Comparison of ENCODE assay signal across 10 cellular contexts in genomic region chr15:40776537-40777141, GRCh38. TPM values are rescaled to one million over a fixed set of nuclear protein-coding genes. Genes with fewer than 3 reads are reported as not detected.
DNase-seq lines count a peak whose midpoint lies in the region; ATAC-seq, FAIRE-seq and TF ChIP-seq lines count a peak whose summit lies in the region.
"Had no signal": no experiment of that assay in that cellular context is flagged by ENCODE, and none has a peak within 500 bp of the region (broad histone marks: within the 10 kb centered on the region; RNA-seq: fewer than 3 reads in every experiment).

No MANE protein-coding gene starts in this region.

- H2AFZ ChIP-seq in HepG2 (ENCODE audit: low read length), result no peak overlapping the region

- intact Hi-C loops in HepG2 (cut with micrococcal nuclease; ENCODE audit: unreplicated experiment), result no loop called here
- intact Hi-C loops in left colon (cut with DNase I, micrococcal nuclease), result no loop called here
- intact Hi-C loops in vagina (cut with DNase I), result no loop called here

- no peak for FAIRE-seq in HepG2 (lab: Jason Lieb, UNC)

- no peaks in the 10 kb centered on the region for H3K79me2 ChIP-seq in HepG2 (ENCODE audit: insufficient read depth, low read length)

- DNase-seq in HepG2 (ENCODE audit: low spot score) (no peak), left colon (no peak), vagina (ENCODE audit: extremely low spot score in 2 of 2) (no peak), glutamatergic neuron (no peak), NAMALWA (ENCODE audit: low spot score) (no peak), NCI-H2171 treated with DMSO at 0.1 percent for 48 hours (lab: John Stamatoyannopoulos, UW) (no peak)
- peak; percentile 51 for DNase-seq in activated gamma-delta T cell treated with anti-CD3 and anti-CD28 coated beads, Interleukin-2, amount 50 U/mL, for 16 hours (ENCODE audit: low read depth)
- DNase-seq: DMS79, Kasumi-1 had no signal

- H3K4me3 ChIP-seq in liver (ENCODE audit: low read depth in 1 of 3, low read length in 3 of 3) (peak overlapping the region in 2 of 3 donors; percentile 1 to 2), HepG2 (replicated peaks in 1 of 3; ENCODE audit: insufficient read depth in 1 of 3, low read depth in 2 of 3, low read length in 3 of 3) (no peak overlapping the region), vagina (no peak overlapping the region)

- H3K4me1 Mint-ChIP-seq in glutamatergic neuron (ENCODE audit: low read depth, unreplicated experiment), result peaks cover 6% of the 10 kb centered on the region

- TF ChIP-seq POLR2A in HepG2 (IDR thresholded peaks at IDR 0.05; ENCODE audit: insufficient read depth in 1 of 2, low read depth in 2 of 2, low read length in 2 of 2), result no peak
- no peak for TF ChIP-seq POLR2A in vagina (IDR thresholded peaks at IDR 0.05)

- no peaks in the 10 kb centered on the region for H3K9me3 Mint-ChIP-seq in glutamatergic neuron (ENCODE audit: unreplicated experiment)

- no TSS peak for BruUV-seq in HepG2 (replicated peaks; lab: Mats Ljungman, UMichigan)

- in situ Hi-C loops in HepG2 (cut with HindIII; ENCODE audit: extremely low pct_ligation_motif_present, low pct_unique_long_range_greater_than_20kb), result no loop called here

- H3K4me2 ChIP-seq in HepG2 (ENCODE audit: low read depth, low read length), result no peak overlapping the region

- H3K27me3 ChIP-seq in liver (ENCODE audit: control insufficient read depth in 4 of 4, insufficient read depth in 4 of 4, low read length in 3 of 4) (no peaks in the 10 kb centered on the region), HepG2 (ENCODE audit: control insufficient read depth in 1 of 2, insufficient read depth in 2 of 2, low read length in 2 of 2) (no peaks in the 10 kb centered on the region), vagina (no peaks in the 10 kb centered on the region)

- peaks cover 4 to 33% (median 22%) of the 10 kb centered on the region in 4 donors for H3K36me3 ChIP-seq in liver (ENCODE audit: control insufficient read depth in 4 of 4, insufficient read depth in 3 of 4, low read depth in 1 of 4, low read length in 3 of 4)
- H3K36me3 ChIP-seq in HepG2 (replicated peaks in 1 of 2; ENCODE audit: control insufficient read depth in 1 of 2, insufficient read depth in 2 of 2, low read length in 2 of 2), result peaks cover 32 to 67% of the 10 kb centered on the region in 2 experiments; a peak in 4 of 5 replicates
- peaks cover 0 to 63% of the 10 kb centered on the region in 2 donors for H3K36me3 ChIP-seq in vagina

- TF ChIP-seq EP300 in HepG2 (IDR thresholded peaks at IDR 0.05; ENCODE audit: low read depth in 2 of 2, low read length in 2 of 2), result no peak
- no peak for TF ChIP-seq EP300 in HepG2 (CRISPR knock-in tag; IDR thresholded peaks at IDR 0.05; ENCODE audit: borderline replicate concordance)

- TF ChIP-seq RAD21 in liver (IDR thresholded peaks at IDR 0.05) (peak; percentile 25 to 29), HepG2 (CRISPR knock-in tag; IDR thresholded peaks at IDR 0.05) (no peak)

- no peak overlapping the region for H3K27ac Mint-ChIP-seq in glutamatergic neuron (ENCODE audit: unreplicated experiment)

- ATAC-seq in HepG2 (no peak), left colon (peak; percentile 48)

- no peak overlapping the region for H3K4me3 Mint-ChIP-seq in glutamatergic neuron (ENCODE audit: unreplicated experiment)

- H3K4me1 ChIP-seq in liver (ENCODE audit: control insufficient read depth in 4 of 4, insufficient read depth in 4 of 4, low read length in 3 of 4) (peaks cover 2 to 28% (median 22%) of the 10 kb centered on the region in 4 donors), HepG2 (ENCODE audit: insufficient read depth, low read length) (no peaks in the 10 kb centered on the region), vagina (peaks cover 15% of the 10 kb centered on the region)

- CTCF ChIA-PET in HepG2 (lab: Yijun Ruan, JAX; ENCODE audit: low intra/inter-chr PET ratio, low total read pairs), result no interaction called here

- H3K27me3 Mint-ChIP-seq in glutamatergic neuron (ENCODE audit: unreplicated experiment), result peaks cover under 1% of the 10 kb centered on the region

- TF ChIP-seq CTCF in liver (IDR thresholded peaks at IDR 0.05; ENCODE audit: low read depth, low read length, missing input control) (no peak), HepG2 (CRISPR knock-in tag; IDR thresholded peaks at IDR 0.05) (no peak), vagina (IDR thresholded peaks at IDR 0.05) (no peak), glutamatergic neuron (IDR thresholded peaks at IDR 0.05; ENCODE audit: partially characterized antibody, unreplicated experiment) (no peak)

- 41% methylated on average over 11 of the region's 11 CpGs for WGBS in liver
- WGBS in HepG2 (ENCODE audit: low lambda C conversion rate), result 92% methylated on average over 11 of the region's 11 CpGs

- H3K36me3 Mint-ChIP-seq in glutamatergic neuron (ENCODE audit: unreplicated experiment), result no peaks in the 10 kb centered on the region

- peak overlapping the region; percentile 71 to 83 for H3K27ac ChIP-seq in liver (ENCODE audit: low read depth in 1 of 2, low read length in 2 of 2)
- H3K27ac ChIP-seq in HepG2 (ENCODE audit: extremely low read length, insufficient read depth, low read length), result no peak overlapping the region
- H3K27ac ChIP-seq in vagina, result peak overlapping the region; percentile 40

- H3K9me3 ChIP-seq in liver (ENCODE audit: control insufficient read depth in 4 of 4, low read length in 3 of 4), result no peaks in the 10 kb centered on the region
- H3K9me3 ChIP-seq in HepG2 (ENCODE audit: low read length), result no peaks in the 10 kb centered on the region
- no peaks in the 10 kb centered on the region for H3K9me3 ChIP-seq in vagina

- H3K9ac ChIP-seq in liver (ENCODE audit: low read depth in 1 of 2, low read length in 2 of 2) (no peak overlapping the region), HepG2 (ENCODE audit: insufficient read depth, low read depth, low read length) (no peak overlapping the region)

- POLR2A ChIA-PET in HepG2 (lab: Yijun Ruan, JAX), result no interaction called here

- no peaks in the 10 kb centered on the region for H4K20me1 ChIP-seq in HepG2 (ENCODE audit: insufficient read depth, low read length)

RNA-seq across cellular contexts. Expression of gene C15orf62, which starts 6.9 kb away (rescaled TPM):
- under 1 TPM; 0.19 to 0.92 TPM for total RNA-seq in liver
- under 1 TPM; 0.43 to 0.75 TPM for polyA plus RNA-seq in liver
- total RNA-seq in HepG2 (2016; rRNA removed; fragmentation: Illumina TruSeq; extraction: Trizol), result 0.34 and 0.51 TPM in 2 replicates
- not detected in 2 replicates for total RNA-seq in HepG2 (2016; cell fraction: cytosol; rRNA removed; fragmentation: Illumina TruSeq; extraction: Trizol; ENCODE audit: low read depth)
- total RNA-seq in HepG2 (2016; cell fraction: insoluble cytoplasmic fraction; rRNA removed; fragmentation: Illumina TruSeq; extraction: Trizol), result 0.24 and 0.67 TPM in 2 replicates
- 0.12 and 0.14 TPM in 2 replicates for total RNA-seq in HepG2 (2016; cell fraction: membrane; rRNA removed; fragmentation: Illumina TruSeq; extraction: Trizol)
- 0.97 and 1.1 TPM in 2 replicates for total RNA-seq in HepG2 (2016; cell fraction: nucleus; rRNA removed; fragmentation: Illumina TruSeq; extraction: Trizol)
- 1.0 and 1.1 TPM in 2 replicates for polyA plus RNA-seq in HepG2 (2011; rRNA removed)
- polyA plus RNA-seq in HepG2 (2011; cell fraction: cytosol; rRNA removed), result 0.38 and 0.59 TPM in 2 replicates
- 2.6 and 3.2 TPM in 2 replicates for polyA plus RNA-seq in HepG2 (2011; cell fraction: nucleus; rRNA removed)
- 1.3 and 1.5 TPM in 2 replicates for polyA plus RNA-seq in HepG2 (2012)
- polyA plus RNA-seq in HepG2 (2016; cell fraction: cytosol; fragmentation: Illumina TruSeq; extraction: Trizol; ENCODE audit: low read depth), result not detected in 2 replicates
- polyA plus RNA-seq in HepG2 (2016; cell fraction: insoluble cytoplasmic fraction; fragmentation: Illumina TruSeq; extraction: Trizol; ENCODE audit: low read depth), result 0.23 and 0.52 TPM in 2 replicates
- polyA plus RNA-seq in HepG2 (2016; cell fraction: membrane; fragmentation: Illumina TruSeq; extraction: Trizol; ENCODE audit: low read depth), result 0.17 and 0.19 TPM in 2 replicates
- 1.7 and 2.1 TPM in 2 replicates for polyA plus RNA-seq in HepG2 (2016; cell fraction: nucleus; fragmentation: Illumina TruSeq; extraction: Trizol; ENCODE audit: insufficient read depth, low read depth)
- 1.5 and 2.1 TPM in 2 replicates for polyA minus RNA-seq in HepG2 (2011; rRNA and poly(A)+ RNA removed; ENCODE audit: low replicate concordance)
- polyA minus RNA-seq in HepG2 (2011; cell fraction: cytosol; rRNA and poly(A)+ RNA removed), result 0.26 and 0.30 TPM in 2 replicates
- 2.8 and 3.6 TPM in 2 replicates for polyA minus RNA-seq in HepG2 (2011; cell fraction: nucleus; rRNA and poly(A)+ RNA removed)
- total RNA-seq in left colon, result under 1 TPM; 0.25 to 0.61 TPM
- total RNA-seq in vagina, result 2.9 TPM
- total RNA-seq in glutamatergic neuron (ENCODE audit: unreplicated experiment), result 0.17 TPM

RNA-seq across cellular contexts. Expression of gene GCHFR, which starts 12.8 kb away (rescaled TPM):
- total RNA-seq in liver (10 to 100 TPM; 50.5 to 58.7 TPM), HepG2 (2016; rRNA removed; fragmentation: Illumina TruSeq; extraction: Trizol) (92.4 and 93.1 TPM in 2 replicates), left colon (10 to 100 TPM; 21.2 to 35.1 TPM), vagina (69.7 TPM), glutamatergic neuron (ENCODE audit: unreplicated experiment) (5.0 TPM)
- polyA plus RNA-seq in liver (100 to 1,000 TPM; 178 to 229 TPM), HepG2 (2011; rRNA removed) (51.5 and 55.8 TPM in 2 replicates)
- total RNA-seq in HepG2 (2016; cell fraction: cytosol; rRNA removed; fragmentation: Illumina TruSeq; extraction: Trizol; ENCODE audit: low read depth), result 106 and 198 TPM in 2 replicates
- total RNA-seq in HepG2 (2016; cell fraction: insoluble cytoplasmic fraction; rRNA removed; fragmentation: Illumina TruSeq; extraction: Trizol), result 92.8 and 98.5 TPM in 2 replicates
- total RNA-seq in HepG2 (2016; cell fraction: membrane; rRNA removed; fragmentation: Illumina TruSeq; extraction: Trizol), result 116 and 181 TPM in 2 replicates
- total RNA-seq in HepG2 (2016; cell fraction: nucleus; rRNA removed; fragmentation: Illumina TruSeq; extraction: Trizol), result 33.3 and 38.5 TPM in 2 replicates
- polyA plus RNA-seq in HepG2 (2011; cell fraction: cytosol; rRNA removed), result 71.1 and 107 TPM in 2 replicates
- 36.7 and 39.2 TPM in 2 replicates for polyA plus RNA-seq in HepG2 (2011; cell fraction: nucleus; rRNA removed)
- 23.3 and 24.8 TPM in 2 replicates for polyA plus RNA-seq in HepG2 (2012)
- 113 and 197 TPM in 2 replicates for polyA plus RNA-seq in HepG2 (2016; cell fraction: cytosol; fragmentation: Illumina TruSeq; extraction: Trizol; ENCODE audit: low read depth)
- polyA plus RNA-seq in HepG2 (2016; cell fraction: insoluble cytoplasmic fraction; fragmentation: Illumina TruSeq; extraction: Trizol; ENCODE audit: low read depth), result 83.4 and 86.6 TPM in 2 replicates
- polyA plus RNA-seq in HepG2 (2016; cell fraction: membrane; fragmentation: Illumina TruSeq; extraction: Trizol; ENCODE audit: low read depth), result 98.6 and 148 TPM in 2 replicates
- polyA plus RNA-seq in HepG2 (2016; cell fraction: nucleus; fragmentation: Illumina TruSeq; extraction: Trizol; ENCODE audit: insufficient read depth, low read depth), result 46.0 and 55.2 TPM in 2 replicates
- 37.3 and 70.3 TPM in 2 replicates for polyA minus RNA-seq in HepG2 (2011; rRNA and poly(A)+ RNA removed; ENCODE audit: low replicate concordance)
- 16.0 and 18.6 TPM in 2 replicates for polyA minus RNA-seq in HepG2 (2011; cell fraction: cytosol; rRNA and poly(A)+ RNA removed)
- 13.9 and 15.3 TPM in 2 replicates for polyA minus RNA-seq in HepG2 (2011; cell fraction: nucleus; rRNA and poly(A)+ RNA removed)

RNA-seq across cellular contexts. Expression of gene RMDN3, which starts 21.6 kb away (rescaled TPM):
- total RNA-seq in liver, result 10 to 100 TPM; 27.5 to 32.5 TPM
- 10 to 100 TPM; 27.8 to 33.8 TPM for polyA plus RNA-seq in liver
- total RNA-seq in HepG2 (2016; rRNA removed; fragmentation: Illumina TruSeq; extraction: Trizol), result 10.5 and 19.5 TPM in 2 replicates
- total RNA-seq in HepG2 (2016; cell fraction: cytosol; rRNA removed; fragmentation: Illumina TruSeq; extraction: Trizol; ENCODE audit: low read depth), result 18.0 and 20.7 TPM in 2 replicates
- total RNA-seq in HepG2 (2016; cell fraction: insoluble cytoplasmic fraction; rRNA removed; fragmentation: Illumina TruSeq; extraction: Trizol), result 7.9 and 18.6 TPM in 2 replicates
- 10.4 and 11.1 TPM in 2 replicates for total RNA-seq in HepG2 (2016; cell fraction: membrane; rRNA removed; fragmentation: Illumina TruSeq; extraction: Trizol)
- 22.7 and 25.4 TPM in 2 replicates for total RNA-seq in HepG2 (2016; cell fraction: nucleus; rRNA removed; fragmentation: Illumina TruSeq; extraction: Trizol)
- 16.8 and 18.2 TPM in 2 replicates for polyA plus RNA-seq in HepG2 (2011; rRNA removed)
- 17.5 and 19.5 TPM in 2 replicates for polyA plus RNA-seq in HepG2 (2011; cell fraction: cytosol; rRNA removed)
- polyA plus RNA-seq in HepG2 (2011; cell fraction: nucleus; rRNA removed), result 16.1 and 22.7 TPM in 2 replicates
- 19.5 and 21.1 TPM in 2 replicates for polyA plus RNA-seq in HepG2 (2012)
- polyA plus RNA-seq in HepG2 (2016; cell fraction: cytosol; fragmentation: Illumina TruSeq; extraction: Trizol; ENCODE audit: low read depth), result 5.8 and 6.1 TPM in 2 replicates
- polyA plus RNA-seq in HepG2 (2016; cell fraction: insoluble cytoplasmic fraction; fragmentation: Illumina TruSeq; extraction: Trizol; ENCODE audit: low read depth), result 15.7 and 17.8 TPM in 2 replicates
- polyA plus RNA-seq in HepG2 (2016; cell fraction: membrane; fragmentation: Illumina TruSeq; extraction: Trizol; ENCODE audit: low read depth), result 11.2 and 11.3 TPM in 2 replicates
- polyA plus RNA-seq in HepG2 (2016; cell fraction: nucleus; fragmentation: Illumina TruSeq; extraction: Trizol; ENCODE audit: insufficient read depth, low read depth), result 60.2 and 62.0 TPM in 2 replicates
- 12.7 and 29.0 TPM in 2 replicates for polyA minus RNA-seq in HepG2 (2011; rRNA and poly(A)+ RNA removed; ENCODE audit: low replicate concordance)
- 12.9 and 13.8 TPM in 2 replicates for polyA minus RNA-seq in HepG2 (2011; cell fraction: cytosol; rRNA and poly(A)+ RNA removed)
- 10.2 and 11.7 TPM in 2 replicates for polyA minus RNA-seq in HepG2 (2011; cell fraction: nucleus; rRNA and poly(A)+ RNA removed)
- total RNA-seq in left colon, result 10 to 100 TPM; 32.4 to 40.2 TPM
- 19.6 TPM for total RNA-seq in vagina
- 37.1 TPM for total RNA-seq in glutamatergic neuron (ENCODE audit: unreplicated experiment)

RNA-seq across cellular contexts. Expression of gene ZFYVE19, which starts 30.2 kb away (rescaled TPM):
- total RNA-seq in liver (10 to 100 TPM; 10.4 to 41.2 TPM), HepG2 (2016; rRNA removed; fragmentation: Illumina TruSeq; extraction: Trizol) (19.2 and 23.3 TPM in 2 replicates), left colon (10 to 100 TPM; 25.3 to 26.8 TPM), vagina (34.4 TPM), glutamatergic neuron (ENCODE audit: unreplicated experiment) (11.8 TPM)
- polyA plus RNA-seq in liver (10 to 100 TPM; 18.4 to 21.0 TPM), HepG2 (2011; rRNA removed) (44.0 and 55.3 TPM in 2 replicates)
- 8.3 and 9.4 TPM in 2 replicates for total RNA-seq in HepG2 (2016; cell fraction: cytosol; rRNA removed; fragmentation: Illumina TruSeq; extraction: Trizol; ENCODE audit: low read depth)
- total RNA-seq in HepG2 (2016; cell fraction: insoluble cytoplasmic fraction; rRNA removed; fragmentation: Illumina TruSeq; extraction: Trizol), result 18.8 and 22.2 TPM in 2 replicates
- total RNA-seq in HepG2 (2016; cell fraction: membrane; rRNA removed; fragmentation: Illumina TruSeq; extraction: Trizol), result 14.4 and 14.9 TPM in 2 replicates
- 20.2 and 21.1 TPM in 2 replicates for total RNA-seq in HepG2 (2016; cell fraction: nucleus; rRNA removed; fragmentation: Illumina TruSeq; extraction: Trizol)
- 40.1 and 40.5 TPM in 2 replicates for polyA plus RNA-seq in HepG2 (2011; cell fraction: cytosol; rRNA removed)
- polyA plus RNA-seq in HepG2 (2011; cell fraction: nucleus; rRNA removed), result 167 and 208 TPM in 2 replicates
- 19.2 and 22.5 TPM in 2 replicates for polyA plus RNA-seq in HepG2 (2012)
- 6.8 and 9.0 TPM in 2 replicates for polyA plus RNA-seq in HepG2 (2016; cell fraction: cytosol; fragmentation: Illumina TruSeq; extraction: Trizol; ENCODE audit: low read depth)
- polyA plus RNA-seq in HepG2 (2016; cell fraction: insoluble cytoplasmic fraction; fragmentation: Illumina TruSeq; extraction: Trizol; ENCODE audit: low read depth), result 21.3 TPM in 2 replicates
- polyA plus RNA-seq in HepG2 (2016; cell fraction: membrane; fragmentation: Illumina TruSeq; extraction: Trizol; ENCODE audit: low read depth), result 11.2 and 14.4 TPM in 2 replicates
- 60.8 and 65.3 TPM in 2 replicates for polyA plus RNA-seq in HepG2 (2016; cell fraction: nucleus; fragmentation: Illumina TruSeq; extraction: Trizol; ENCODE audit: insufficient read depth, low read depth)
- 25.9 and 65.3 TPM in 2 replicates for polyA minus RNA-seq in HepG2 (2011; rRNA and poly(A)+ RNA removed; ENCODE audit: low replicate concordance)
- polyA minus RNA-seq in HepG2 (2011; cell fraction: cytosol; rRNA and poly(A)+ RNA removed), result 7.5 and 9.9 TPM in 2 replicates
- 24.6 and 30.2 TPM in 2 replicates for polyA minus RNA-seq in HepG2 (2011; cell fraction: nucleus; rRNA and poly(A)+ RNA removed)

RNA-seq across cellular contexts. Expression of gene DNAJC17, which starts 30.6 kb away (rescaled TPM):
- 10 to 100 TPM in 1 of 2 donors, 1 to 10 TPM in 1; 10.0 to 13.8 TPM for total RNA-seq in liver
- 10 to 100 TPM; 25.9 to 32.5 TPM for polyA plus RNA-seq in liver
- 26.5 and 30.2 TPM in 2 replicates for total RNA-seq in HepG2 (2016; rRNA removed; fragmentation: Illumina TruSeq; extraction: Trizol)
- total RNA-seq in HepG2 (2016; cell fraction: cytosol; rRNA removed; fragmentation: Illumina TruSeq; extraction: Trizol; ENCODE audit: low read depth), result 6.4 and 7.8 TPM in 2 replicates
- 30.1 and 30.4 TPM in 2 replicates for total RNA-seq in HepG2 (2016; cell fraction: insoluble cytoplasmic fraction; rRNA removed; fragmentation: Illumina TruSeq; extraction: Trizol)
- total RNA-seq in HepG2 (2016; cell fraction: membrane; rRNA removed; fragmentation: Illumina TruSeq; extraction: Trizol), result 7.4 and 8.6 TPM in 2 replicates
- total RNA-seq in HepG2 (2016; cell fraction: nucleus; rRNA removed; fragmentation: Illumina TruSeq; extraction: Trizol), result 17.9 and 19.3 TPM in 2 replicates
- polyA plus RNA-seq in HepG2 (2011; rRNA removed), result 22.2 and 23.0 TPM in 2 replicates
- 25.4 and 31.1 TPM in 2 replicates for polyA plus RNA-seq in HepG2 (2011; cell fraction: cytosol; rRNA removed)
- 71.0 and 88.9 TPM in 2 replicates for polyA plus RNA-seq in HepG2 (2011; cell fraction: nucleus; rRNA removed)
- 15.6 and 17.8 TPM in 2 replicates for polyA plus RNA-seq in HepG2 (2012)
- polyA plus RNA-seq in HepG2 (2016; cell fraction: cytosol; fragmentation: Illumina TruSeq; extraction: Trizol; ENCODE audit: low read depth), result 4.4 TPM in 2 replicates
- polyA plus RNA-seq in HepG2 (2016; cell fraction: insoluble cytoplasmic fraction; fragmentation: Illumina TruSeq; extraction: Trizol; ENCODE audit: low read depth), result 27.5 and 28.1 TPM in 2 replicates
- 3.8 and 5.1 TPM in 2 replicates for polyA plus RNA-seq in HepG2 (2016; cell fraction: membrane; fragmentation: Illumina TruSeq; extraction: Trizol; ENCODE audit: low read depth)
- 36.5 and 39.9 TPM in 2 replicates for polyA plus RNA-seq in HepG2 (2016; cell fraction: nucleus; fragmentation: Illumina TruSeq; extraction: Trizol; ENCODE audit: insufficient read depth, low read depth)
- 9.9 and 24.8 TPM in 2 replicates for polyA minus RNA-seq in HepG2 (2011; rRNA and poly(A)+ RNA removed; ENCODE audit: low replicate concordance)
- polyA minus RNA-seq in HepG2 (2011; cell fraction: cytosol; rRNA and poly(A)+ RNA removed), result 5.3 and 10.7 TPM in 2 replicates
- polyA minus RNA-seq in HepG2 (2011; cell fraction: nucleus; rRNA and poly(A)+ RNA removed), result 27.2 and 33.7 TPM in 2 replicates
- 10 to 100 TPM; 32.8 to 36.9 TPM for total RNA-seq in left colon
- 14.0 TPM for total RNA-seq in vagina
- 43.2 TPM for total RNA-seq in glutamatergic neuron (ENCODE audit: unreplicated experiment)

Comparison
In these comparisons a context has a peak if more than half of its experiments do, and no peak if none do; other contexts are left out.
1. H3K4me3 ChIP-seq: peak in liver (2 of 3); none in HepG2 (0 of 3) and vagina (0 of 2).